Comparison of ENCODE assay signal across 1 cellular context in the genomic region with DNA sequence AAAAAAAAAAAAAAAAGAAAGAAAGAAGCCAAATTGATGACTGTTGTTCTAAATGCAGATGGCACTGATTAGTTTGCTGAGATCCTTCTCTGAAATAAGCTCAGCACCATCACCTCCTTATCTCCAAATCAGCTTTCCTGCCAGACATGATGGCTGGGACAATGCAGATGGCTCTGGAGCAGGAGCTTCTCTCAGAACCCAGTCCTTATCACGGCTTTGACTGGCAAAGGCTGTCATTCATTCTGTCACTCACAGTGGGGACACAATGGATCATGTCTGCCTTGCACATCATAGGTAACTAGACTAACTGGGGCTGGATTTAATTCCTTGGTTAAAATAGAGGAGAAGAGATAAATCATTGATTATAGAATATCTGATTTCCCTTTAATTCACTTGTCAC.
TF ChIP-seq lines count a peak whose summit lies in the region.

No MANE protein-coding gene starts in this region.

TF ChIP-seq in H1, 55 proteins besides CTCF, POLR2A, EP300 and RAD21 (continued from another document):
- no peak for TF ChIP-seq SIN3A (conservative IDR thresholded peaks at IDR 0.05 in 1 of 2, IDR thresholded peaks at IDR 0.05 in 1 of 2; ENCODE audit: low read depth in 1 of 2, low read length in 2 of 2)
- no peak for TF ChIP-seq NRF1 (IDR thresholded peaks at IDR 0.05; ENCODE audit: low read depth, low read length)
- no peak for TF ChIP-seq SP1 (IDR thresholded peaks at IDR 0.05; ENCODE audit: low read depth, low read length)
- TF ChIP-seq BRCA1 (IDR thresholded peaks at IDR 0.05; ENCODE audit: low read depth, low read length) = no peak
- TF ChIP-seq, protein P1, sequence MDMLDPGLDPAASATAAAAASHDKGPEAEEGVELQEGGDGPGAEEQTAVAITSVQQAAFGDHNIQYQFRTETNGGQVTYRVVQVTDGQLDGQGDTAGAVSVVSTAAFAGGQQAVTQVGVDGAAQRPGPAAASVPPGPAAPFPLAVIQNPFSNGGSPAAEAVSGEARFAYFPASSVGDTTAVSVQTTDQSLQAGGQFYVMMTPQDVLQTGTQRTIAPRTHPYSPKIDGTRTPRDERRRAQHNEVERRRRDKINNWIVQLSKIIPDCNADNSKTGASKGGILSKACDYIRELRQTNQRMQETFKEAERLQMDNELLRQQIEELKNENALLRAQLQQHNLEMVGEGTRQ (IDR thresholded peaks at IDR 0.05; ENCODE audit: low read length) = no peak
- TF ChIP-seq PHF8 (conservative IDR thresholded peaks at IDR 0.05; ENCODE audit: low read depth, low read length) = no peak
- TF ChIP-seq, protein P2, sequence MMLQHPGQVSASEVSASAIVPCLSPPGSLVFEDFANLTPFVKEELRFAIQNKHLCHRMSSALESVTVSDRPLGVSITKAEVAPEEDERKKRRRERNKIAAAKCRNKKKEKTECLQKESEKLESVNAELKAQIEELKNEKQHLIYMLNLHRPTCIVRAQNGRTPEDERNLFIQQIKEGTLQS (IDR thresholded peaks at IDR 0.05; ENCODE audit: insufficient read depth, low read depth, low read length) = no peak
- no peak for TF ChIP-seq SRF (IDR thresholded peaks at IDR 0.05; ENCODE audit: low read depth, low read length)
- TF ChIP-seq YY1 (IDR thresholded peaks at IDR 0.05; ENCODE audit: low read depth, low read length) = no peak
